In the genomic region with DNA sequence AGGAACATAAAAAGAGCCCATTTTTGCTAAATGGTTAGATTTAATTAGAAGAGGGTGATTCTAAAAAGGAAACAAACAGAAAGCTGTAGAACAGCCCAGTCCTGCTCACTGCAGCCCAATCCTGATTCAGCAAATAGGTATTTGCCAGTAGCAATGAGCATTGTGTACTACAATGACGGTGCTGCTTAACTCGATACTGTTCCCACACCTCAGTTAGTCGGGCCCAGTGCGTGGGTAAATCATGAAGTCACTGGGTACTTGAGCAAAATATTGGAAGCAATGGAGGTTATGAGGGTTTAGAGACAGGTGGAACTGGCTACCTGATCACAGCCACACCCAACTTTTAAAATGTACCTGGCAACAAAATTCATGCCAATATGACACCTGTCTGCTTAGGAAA, we compare ENCODE assay signal across 1 cellular context.
TF ChIP-seq lines count a peak whose summit lies in the region.

No MANE protein-coding gene starts in this region.

TF ChIP-seq in H1, 55 proteins besides CTCF, POLR2A, EP300 and RAD21:
- TF ChIP-seq SIRT6 (IDR thresholded peaks at IDR 0.05; ENCODE audit: low read length), result no peak
- TF ChIP-seq RFX5 (IDR thresholded peaks at IDR 0.05; ENCODE audit: borderline replicate concordance, low read depth, low read length), result no peak
- no peak for TF ChIP-seq NRF1 (IDR thresholded peaks at IDR 0.05; ENCODE audit: low read depth, low read length)
- no peak for TF ChIP-seq KDM5A (IDR thresholded peaks at IDR 0.05; ENCODE audit: low read length)
- TF ChIP-seq MAFK (IDR thresholded peaks at IDR 0.05; ENCODE audit: low read depth, low read length), result peak; percentile 77; the same call in 1 of the 2 replicates
- TF ChIP-seq, protein P1, sequence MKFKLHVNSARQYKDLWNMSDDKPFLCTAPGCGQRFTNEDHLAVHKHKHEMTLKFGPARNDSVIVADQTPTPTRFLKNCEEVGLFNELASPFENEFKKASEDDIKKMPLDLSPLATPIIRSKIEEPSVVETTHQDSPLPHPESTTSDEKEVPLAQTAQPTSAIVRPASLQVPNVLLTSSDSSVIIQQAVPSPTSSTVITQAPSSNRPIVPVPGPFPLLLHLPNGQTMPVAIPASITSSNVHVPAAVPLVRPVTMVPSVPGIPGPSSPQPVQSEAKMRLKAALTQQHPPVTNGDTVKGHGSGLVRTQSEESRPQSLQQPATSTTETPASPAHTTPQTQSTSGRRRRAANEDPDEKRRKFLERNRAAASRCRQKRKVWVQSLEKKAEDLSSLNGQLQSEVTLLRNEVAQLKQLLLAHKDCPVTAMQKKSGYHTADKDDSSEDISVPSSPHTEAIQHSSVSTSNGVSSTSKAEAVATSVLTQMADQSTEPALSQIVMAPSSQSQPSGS (IDR thresholded peaks at IDR 0.05; ENCODE audit: low read length), result no peak
- no peak for TF ChIP-seq RNF2 (IDR thresholded peaks at IDR 0.05; ENCODE audit: borderline replicate concordance, low read depth, low read length, missing control alignments, poor library complexity, severe bottlenecking)
- TF ChIP-seq SP4 (IDR thresholded peaks at IDR 0.05; ENCODE audit: low read length), result no peak
- TF ChIP-seq BACH1 (IDR thresholded peaks at IDR 0.05; ENCODE audit: low read length), result peak; percentile 83
- TF ChIP-seq TEAD4 (IDR thresholded peaks at IDR 0.05; ENCODE audit: low read depth, low read length), result no peak
- no peak for TF ChIP-seq TAF7 (optimal IDR thresholded peaks at IDR 0.05; ENCODE audit: borderline replicate concordance, low read depth, low read length)
- no peak for TF ChIP-seq GABPA (IDR thresholded peaks at IDR 0.05; ENCODE audit: borderline replicate concordance, insufficient read depth, low read length)
